In the genomic region with DNA sequence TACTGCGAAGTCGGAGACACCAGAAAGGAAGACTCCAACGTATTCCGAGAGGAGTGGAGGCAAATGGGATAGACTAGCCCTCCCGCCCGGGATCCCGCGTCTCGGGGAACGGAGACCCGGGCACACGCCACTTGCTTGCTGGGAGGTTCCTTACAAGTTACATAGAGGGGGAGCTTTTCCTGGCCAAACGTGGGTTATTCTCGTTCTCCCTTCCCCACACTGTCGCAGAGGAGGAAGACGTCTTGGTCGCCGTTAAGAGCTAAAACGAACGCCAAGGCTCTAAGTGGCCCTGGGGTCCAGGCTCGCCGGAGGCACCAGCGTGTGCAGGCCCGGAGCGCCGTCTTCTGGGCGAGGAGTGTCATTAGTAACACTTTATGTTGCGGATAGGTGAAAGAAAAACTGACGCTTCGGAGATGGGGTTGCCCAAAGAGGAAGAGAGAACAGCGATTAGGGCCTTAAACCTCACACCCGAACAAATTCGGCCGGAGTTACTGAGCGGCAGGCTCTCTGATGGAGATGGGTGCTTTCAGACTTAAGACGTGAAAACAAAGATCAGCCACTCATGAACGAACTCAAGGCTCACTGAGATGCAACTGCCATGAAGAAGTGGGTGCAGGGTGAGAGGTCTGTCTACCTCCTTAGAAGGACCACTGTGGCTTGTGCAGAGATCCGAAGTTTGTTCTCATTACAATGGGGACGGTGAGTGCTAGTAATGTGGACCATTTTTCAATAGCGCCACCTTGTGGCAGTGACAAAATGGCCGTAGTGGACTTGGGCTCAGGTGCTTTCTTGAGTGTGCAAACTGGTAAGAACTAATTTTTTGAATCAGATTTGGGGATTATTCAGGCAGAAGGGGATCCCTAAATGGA, we compare ENCODE assay signal across 1 cellular context.
TF ChIP-seq lines count a peak whose summit lies in the region.

No MANE protein-coding gene starts in this region.

TF ChIP-seq in K562, 482 proteins besides CTCF, POLR2A, EP300 and RAD21 (continued from another document and continues in another):
- TF ChIP-seq, protein P1, sequence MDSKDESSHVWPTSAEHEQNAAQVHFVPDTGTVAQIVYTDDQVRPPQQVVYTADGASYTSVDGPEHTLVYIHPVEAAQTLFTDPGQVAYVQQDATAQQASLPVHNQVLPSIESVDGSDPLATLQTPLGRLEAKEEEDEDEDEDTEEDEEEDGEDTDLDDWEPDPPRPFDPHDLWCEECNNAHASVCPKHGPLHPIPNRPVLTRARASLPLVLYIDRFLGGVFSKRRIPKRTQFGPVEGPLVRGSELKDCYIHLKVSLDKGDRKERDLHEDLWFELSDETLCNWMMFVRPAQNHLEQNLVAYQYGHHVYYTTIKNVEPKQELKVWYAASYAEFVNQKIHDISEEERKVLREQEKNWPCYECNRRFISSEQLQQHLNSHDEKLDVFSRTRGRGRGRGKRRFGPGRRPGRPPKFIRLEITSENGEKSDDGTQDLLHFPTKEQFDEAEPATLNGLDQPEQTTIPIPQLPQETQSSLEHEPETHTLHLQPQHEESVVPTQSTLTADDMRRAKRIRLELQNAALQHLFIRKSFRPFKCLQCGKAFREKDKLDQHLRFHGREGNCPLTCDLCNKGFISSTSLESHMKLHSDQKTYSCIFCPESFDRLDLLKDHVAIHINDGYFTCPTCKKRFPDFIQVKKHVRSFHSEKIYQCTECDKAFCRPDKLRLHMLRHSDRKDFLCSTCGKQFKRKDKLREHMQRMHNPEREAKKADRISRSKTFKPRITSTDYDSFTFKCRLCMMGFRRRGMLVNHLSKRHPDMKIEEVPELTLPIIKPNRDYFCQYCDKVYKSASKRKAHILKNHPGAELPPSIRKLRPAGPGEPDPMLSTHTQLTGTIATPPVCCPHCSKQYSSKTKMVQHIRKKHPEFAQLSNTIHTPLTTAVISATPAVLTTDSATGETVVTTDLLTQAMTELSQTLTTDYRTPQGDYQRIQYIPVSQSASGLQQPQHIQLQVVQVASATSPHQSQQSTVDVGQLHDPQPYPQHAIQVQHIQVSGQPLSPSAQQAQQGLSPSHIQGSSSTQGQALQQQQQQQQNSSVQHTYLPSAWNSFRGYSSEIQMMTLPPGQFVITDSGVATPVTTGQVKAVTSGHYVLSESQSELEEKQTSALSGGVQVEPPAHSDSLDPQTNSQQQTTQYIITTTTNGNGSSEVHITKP (IDR thresholded peaks at IDR 0.05; ENCODE audit: partially characterized antibody) = peak; percentile 38
- TF ChIP-seq, protein P2, sequence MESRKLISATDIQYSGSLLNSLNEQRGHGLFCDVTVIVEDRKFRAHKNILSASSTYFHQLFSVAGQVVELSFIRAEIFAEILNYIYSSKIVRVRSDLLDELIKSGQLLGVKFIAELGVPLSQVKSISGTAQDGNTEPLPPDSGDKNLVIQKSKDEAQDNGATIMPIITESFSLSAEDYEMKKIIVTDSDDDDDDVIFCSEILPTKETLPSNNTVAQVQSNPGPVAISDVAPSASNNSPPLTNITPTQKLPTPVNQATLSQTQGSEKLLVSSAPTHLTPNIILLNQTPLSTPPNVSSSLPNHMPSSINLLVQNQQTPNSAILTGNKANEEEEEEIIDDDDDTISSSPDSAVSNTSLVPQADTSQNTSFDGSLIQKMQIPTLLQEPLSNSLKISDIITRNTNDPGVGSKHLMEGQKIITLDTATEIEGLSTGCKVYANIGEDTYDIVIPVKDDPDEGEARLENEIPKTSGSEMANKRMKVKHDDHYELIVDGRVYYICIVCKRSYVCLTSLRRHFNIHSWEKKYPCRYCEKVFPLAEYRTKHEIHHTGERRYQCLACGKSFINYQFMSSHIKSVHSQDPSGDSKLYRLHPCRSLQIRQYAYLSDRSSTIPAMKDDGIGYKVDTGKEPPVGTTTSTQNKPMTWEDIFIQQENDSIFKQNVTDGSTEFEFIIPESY (CRISPR knock-in tag; IDR thresholded peaks at IDR 0.05) = peak; percentile 91; the same call in 1 of the 2 replicates
- TF ChIP-seq, protein P3, sequence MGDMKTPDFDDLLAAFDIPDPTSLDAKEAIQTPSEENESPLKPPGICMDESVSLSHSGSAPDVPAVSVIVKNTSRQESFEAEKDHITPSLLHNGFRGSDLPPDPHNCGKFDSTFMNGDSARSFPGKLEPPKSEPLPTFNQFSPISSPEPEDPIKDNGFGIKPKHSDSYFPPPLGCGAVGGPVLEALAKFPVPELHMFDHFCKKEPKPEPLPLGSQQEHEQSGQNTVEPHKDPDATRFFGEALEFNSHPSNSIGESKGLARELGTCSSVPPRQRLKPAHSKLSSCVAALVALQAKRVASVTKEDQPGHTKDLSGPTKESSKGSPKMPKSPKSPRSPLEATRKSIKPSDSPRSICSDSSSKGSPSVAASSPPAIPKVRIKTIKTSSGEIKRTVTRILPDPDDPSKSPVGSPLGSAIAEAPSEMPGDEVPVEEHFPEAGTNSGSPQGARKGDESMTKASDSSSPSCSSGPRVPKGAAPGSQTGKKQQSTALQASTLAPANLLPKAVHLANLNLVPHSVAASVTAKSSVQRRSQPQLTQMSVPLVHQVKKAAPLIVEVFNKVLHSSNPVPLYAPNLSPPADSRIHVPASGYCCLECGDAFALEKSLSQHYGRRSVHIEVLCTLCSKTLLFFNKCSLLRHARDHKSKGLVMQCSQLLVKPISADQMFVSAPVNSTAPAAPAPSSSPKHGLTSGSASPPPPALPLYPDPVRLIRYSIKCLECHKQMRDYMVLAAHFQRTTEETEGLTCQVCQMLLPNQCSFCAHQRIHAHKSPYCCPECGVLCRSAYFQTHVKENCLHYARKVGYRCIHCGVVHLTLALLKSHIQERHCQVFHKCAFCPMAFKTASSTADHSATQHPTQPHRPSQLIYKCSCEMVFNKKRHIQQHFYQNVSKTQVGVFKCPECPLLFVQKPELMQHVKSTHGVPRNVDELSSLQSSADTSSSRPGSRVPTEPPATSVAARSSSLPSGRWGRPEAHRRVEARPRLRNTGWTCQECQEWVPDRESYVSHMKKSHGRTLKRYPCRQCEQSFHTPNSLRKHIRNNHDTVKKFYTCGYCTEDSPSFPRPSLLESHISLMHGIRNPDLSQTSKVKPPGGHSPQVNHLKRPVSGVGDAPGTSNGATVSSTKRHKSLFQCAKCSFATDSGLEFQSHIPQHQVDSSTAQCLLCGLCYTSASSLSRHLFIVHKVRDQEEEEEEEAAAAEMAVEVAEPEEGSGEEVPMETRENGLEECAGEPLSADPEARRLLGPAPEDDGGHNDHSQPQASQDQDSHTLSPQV (IDR thresholded peaks at IDR 0.05) = 0 out of 2 replicates have a peak, but pooled peaks have one; percentile 50
- TF ChIP-seq, protein P4, sequence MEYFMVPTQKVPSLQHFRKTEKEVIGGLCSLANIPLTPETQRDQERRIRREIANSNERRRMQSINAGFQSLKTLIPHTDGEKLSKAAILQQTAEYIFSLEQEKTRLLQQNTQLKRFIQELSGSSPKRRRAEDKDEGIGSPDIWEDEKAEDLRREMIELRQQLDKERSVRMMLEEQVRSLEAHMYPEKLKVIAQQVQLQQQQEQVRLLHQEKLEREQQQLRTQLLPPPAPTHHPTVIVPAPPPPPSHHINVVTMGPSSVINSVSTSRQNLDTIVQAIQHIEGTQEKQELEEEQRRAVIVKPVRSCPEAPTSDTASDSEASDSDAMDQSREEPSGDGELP (CRISPR knock-in tag; IDR thresholded peaks at IDR 0.05; ENCODE audit: borderline replicate concordance) = no peak; the same call in 1 of the 2 replicates
- TF ChIP-seq PHF8 (IDR thresholded peaks at IDR 0.05; ENCODE audit: borderline replicate concordance, low read length) (no peak; the same call in 1 of the 2 replicates), NUFIP1 (IDR thresholded peaks at IDR 0.05; ENCODE audit: partially characterized antibody) (no peak), ZNF77 (CRISPR knock-in tag; IDR thresholded peaks at IDR 0.05) (no peak), NCOA4 (IDR thresholded peaks at IDR 0.05; ENCODE audit: partially characterized antibody) (no peak), RBM17 (IDR thresholded peaks at IDR 0.05; ENCODE audit: borderline replicate concordance, low read depth, low read length) (no peak), HNRNPL (IDR thresholded peaks at IDR 0.05; ENCODE audit: low read depth, low read length) (no peak), WHSC1 (IDR thresholded peaks at IDR 0.05; ENCODE audit: low read length) (no peak), MCM3 (IDR thresholded peaks at IDR 0.05) (no peak)
- TF ChIP-seq, protein P5, sequence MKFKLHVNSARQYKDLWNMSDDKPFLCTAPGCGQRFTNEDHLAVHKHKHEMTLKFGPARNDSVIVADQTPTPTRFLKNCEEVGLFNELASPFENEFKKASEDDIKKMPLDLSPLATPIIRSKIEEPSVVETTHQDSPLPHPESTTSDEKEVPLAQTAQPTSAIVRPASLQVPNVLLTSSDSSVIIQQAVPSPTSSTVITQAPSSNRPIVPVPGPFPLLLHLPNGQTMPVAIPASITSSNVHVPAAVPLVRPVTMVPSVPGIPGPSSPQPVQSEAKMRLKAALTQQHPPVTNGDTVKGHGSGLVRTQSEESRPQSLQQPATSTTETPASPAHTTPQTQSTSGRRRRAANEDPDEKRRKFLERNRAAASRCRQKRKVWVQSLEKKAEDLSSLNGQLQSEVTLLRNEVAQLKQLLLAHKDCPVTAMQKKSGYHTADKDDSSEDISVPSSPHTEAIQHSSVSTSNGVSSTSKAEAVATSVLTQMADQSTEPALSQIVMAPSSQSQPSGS (CRISPR knock-in tag; IDR thresholded peaks at IDR 0.05) = no peak
- TF ChIP-seq, protein P6, sequence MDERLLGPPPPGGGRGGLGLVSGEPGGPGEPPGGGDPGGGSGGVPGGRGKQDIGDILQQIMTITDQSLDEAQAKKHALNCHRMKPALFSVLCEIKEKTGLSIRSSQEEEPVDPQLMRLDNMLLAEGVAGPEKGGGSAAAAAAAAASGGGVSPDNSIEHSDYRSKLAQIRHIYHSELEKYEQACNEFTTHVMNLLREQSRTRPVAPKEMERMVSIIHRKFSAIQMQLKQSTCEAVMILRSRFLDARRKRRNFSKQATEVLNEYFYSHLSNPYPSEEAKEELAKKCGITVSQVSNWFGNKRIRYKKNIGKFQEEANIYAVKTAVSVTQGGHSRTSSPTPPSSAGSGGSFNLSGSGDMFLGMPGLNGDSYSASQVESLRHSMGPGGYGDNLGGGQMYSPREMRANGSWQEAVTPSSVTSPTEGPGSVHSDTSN (CRISPR knock-in tag; IDR thresholded peaks at IDR 0.05; ENCODE audit: low read depth) = no peak
- TF ChIP-seq, protein P6 (tag; conservative IDR thresholded peaks at IDR 0.05; ENCODE audit: low read depth) = no peak
- TF ChIP-seq, protein P7, sequence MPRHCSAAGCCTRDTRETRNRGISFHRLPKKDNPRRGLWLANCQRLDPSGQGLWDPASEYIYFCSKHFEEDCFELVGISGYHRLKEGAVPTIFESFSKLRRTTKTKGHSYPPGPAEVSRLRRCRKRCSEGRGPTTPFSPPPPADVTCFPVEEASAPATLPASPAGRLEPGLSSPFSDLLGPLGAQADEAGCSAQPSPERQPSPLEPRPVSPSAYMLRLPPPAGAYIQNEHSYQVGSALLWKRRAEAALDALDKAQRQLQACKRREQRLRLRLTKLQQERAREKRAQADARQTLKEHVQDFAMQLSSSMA (CRISPR knock-in tag; IDR thresholded peaks at IDR 0.05) = no peak
- TF ChIP-seq, protein P8, sequence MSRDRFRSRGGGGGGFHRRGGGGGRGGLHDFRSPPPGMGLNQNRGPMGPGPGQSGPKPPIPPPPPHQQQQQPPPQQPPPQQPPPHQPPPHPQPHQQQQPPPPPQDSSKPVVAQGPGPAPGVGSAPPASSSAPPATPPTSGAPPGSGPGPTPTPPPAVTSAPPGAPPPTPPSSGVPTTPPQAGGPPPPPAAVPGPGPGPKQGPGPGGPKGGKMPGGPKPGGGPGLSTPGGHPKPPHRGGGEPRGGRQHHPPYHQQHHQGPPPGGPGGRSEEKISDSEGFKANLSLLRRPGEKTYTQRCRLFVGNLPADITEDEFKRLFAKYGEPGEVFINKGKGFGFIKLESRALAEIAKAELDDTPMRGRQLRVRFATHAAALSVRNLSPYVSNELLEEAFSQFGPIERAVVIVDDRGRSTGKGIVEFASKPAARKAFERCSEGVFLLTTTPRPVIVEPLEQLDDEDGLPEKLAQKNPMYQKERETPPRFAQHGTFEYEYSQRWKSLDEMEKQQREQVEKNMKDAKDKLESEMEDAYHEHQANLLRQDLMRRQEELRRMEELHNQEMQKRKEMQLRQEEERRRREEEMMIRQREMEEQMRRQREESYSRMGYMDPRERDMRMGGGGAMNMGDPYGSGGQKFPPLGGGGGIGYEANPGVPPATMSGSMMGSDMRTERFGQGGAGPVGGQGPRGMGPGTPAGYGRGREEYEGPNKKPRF (IDR thresholded peaks at IDR 0.05; ENCODE audit: low read depth, low read length) = no peak
- TF ChIP-seq, protein P9, sequence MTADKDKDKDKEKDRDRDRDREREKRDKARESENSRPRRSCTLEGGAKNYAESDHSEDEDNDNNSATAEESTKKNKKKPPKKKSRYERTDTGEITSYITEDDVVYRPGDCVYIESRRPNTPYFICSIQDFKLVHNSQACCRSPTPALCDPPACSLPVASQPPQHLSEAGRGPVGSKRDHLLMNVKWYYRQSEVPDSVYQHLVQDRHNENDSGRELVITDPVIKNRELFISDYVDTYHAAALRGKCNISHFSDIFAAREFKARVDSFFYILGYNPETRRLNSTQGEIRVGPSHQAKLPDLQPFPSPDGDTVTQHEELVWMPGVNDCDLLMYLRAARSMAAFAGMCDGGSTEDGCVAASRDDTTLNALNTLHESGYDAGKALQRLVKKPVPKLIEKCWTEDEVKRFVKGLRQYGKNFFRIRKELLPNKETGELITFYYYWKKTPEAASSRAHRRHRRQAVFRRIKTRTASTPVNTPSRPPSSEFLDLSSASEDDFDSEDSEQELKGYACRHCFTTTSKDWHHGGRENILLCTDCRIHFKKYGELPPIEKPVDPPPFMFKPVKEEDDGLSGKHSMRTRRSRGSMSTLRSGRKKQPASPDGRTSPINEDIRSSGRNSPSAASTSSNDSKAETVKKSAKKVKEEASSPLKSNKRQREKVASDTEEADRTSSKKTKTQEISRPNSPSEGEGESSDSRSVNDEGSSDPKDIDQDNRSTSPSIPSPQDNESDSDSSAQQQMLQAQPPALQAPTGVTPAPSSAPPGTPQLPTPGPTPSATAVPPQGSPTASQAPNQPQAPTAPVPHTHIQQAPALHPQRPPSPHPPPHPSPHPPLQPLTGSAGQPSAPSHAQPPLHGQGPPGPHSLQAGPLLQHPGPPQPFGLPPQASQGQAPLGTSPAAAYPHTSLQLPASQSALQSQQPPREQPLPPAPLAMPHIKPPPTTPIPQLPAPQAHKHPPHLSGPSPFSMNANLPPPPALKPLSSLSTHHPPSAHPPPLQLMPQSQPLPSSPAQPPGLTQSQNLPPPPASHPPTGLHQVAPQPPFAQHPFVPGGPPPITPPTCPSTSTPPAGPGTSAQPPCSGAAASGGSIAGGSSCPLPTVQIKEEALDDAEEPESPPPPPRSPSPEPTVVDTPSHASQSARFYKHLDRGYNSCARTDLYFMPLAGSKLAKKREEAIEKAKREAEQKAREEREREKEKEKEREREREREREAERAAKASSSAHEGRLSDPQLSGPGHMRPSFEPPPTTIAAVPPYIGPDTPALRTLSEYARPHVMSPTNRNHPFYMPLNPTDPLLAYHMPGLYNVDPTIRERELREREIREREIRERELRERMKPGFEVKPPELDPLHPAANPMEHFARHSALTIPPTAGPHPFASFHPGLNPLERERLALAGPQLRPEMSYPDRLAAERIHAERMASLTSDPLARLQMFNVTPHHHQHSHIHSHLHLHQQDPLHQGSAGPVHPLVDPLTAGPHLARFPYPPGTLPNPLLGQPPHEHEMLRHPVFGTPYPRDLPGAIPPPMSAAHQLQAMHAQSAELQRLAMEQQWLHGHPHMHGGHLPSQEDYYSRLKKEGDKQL (CRISPR knock-in tag; IDR thresholded peaks at IDR 0.05; ENCODE audit: borderline replicate concordance) = no peak
